16 cellular contexts compared by ENCODE assay signal in genomic region chr3:16494906-16495580, GRCh38. TPM values are rescaled to one million over a fixed set of nuclear protein-coding genes. Genes with fewer than 3 reads are reported as not detected.
DNase-seq lines count a peak whose midpoint lies in the region; ATAC-seq and TF ChIP-seq lines count a peak whose summit lies in the region.
"Had no signal": no experiment of that assay in that cellular context is flagged by ENCODE, and none has a peak within 500 bp of the region (broad histone marks: within the 10 kb centered on the region; RNA-seq: fewer than 3 reads in every experiment).

No MANE protein-coding gene starts in this region.

- no peaks in the 10 kb centered on the region for H3K9me3 ChIP-seq in CD4-positive, CD25-positive, alpha-beta regulatory T cell (ENCODE audit: control insufficient read depth in 2 of 2, low read length in 2 of 2)
- H3K9me3 ChIP-seq: heart left ventricle had no signal

- no peak overlapping the region for H3K4me3 ChIP-seq in CD4-positive, CD25-positive, alpha-beta regulatory T cell (ENCODE audit: low read depth, low read length)
- H3K4me3 ChIP-seq: lung had no signal

- peaks cover 49% of the 10 kb centered on the region for H3K4me1 ChIP-seq in CD4-positive, CD25-positive, alpha-beta regulatory T cell (ENCODE audit: control insufficient read depth, insufficient read depth, low read length, poor library complexity, severe bottlenecking)

- H3K9me3 Mint-ChIP-seq in CD4-positive, CD25-positive, alpha-beta regulatory T cell: peaks cover 0 to 1% (median 0%) of the 10 kb centered on the region in 7 donors
- H3K9me3 Mint-ChIP-seq in HFFc6 (no peaks in the 10 kb centered on the region), naive B cell (no peaks in the 10 kb centered on the region)
- H3K9me3 Mint-ChIP-seq: CD8-positive, alpha-beta T cell had no signal

- H3K27ac Mint-ChIP-seq in CD4-positive, CD25-positive, alpha-beta regulatory T cell: peak overlapping the region; percentile 48 to 78 (median 77)
- H3K27ac Mint-ChIP-seq in HFFc6: peak overlapping the region; percentile 48
- H3K27ac Mint-ChIP-seq in naive B cell: peak overlapping the region in 4 of 6 donors; percentile 34 to 95 (median 44)

- no peak for ATAC-seq in CD4-positive, CD25-positive, alpha-beta regulatory T cell (ENCODE audit: low read depth in 2 of 2)
- ATAC-seq in naive B cell (ENCODE audit: low read depth in 2 of 2): no peak
- no peak for ATAC-seq in GM21786 (IDR thresholded peaks at IDR 0.05; ENCODE audit: unreplicated experiment)
- no peak for ATAC-seq in GM18511 (IDR thresholded peaks at IDR 0.05; ENCODE audit: unreplicated experiment)

- H3K27ac ChIP-seq in CD4-positive, CD25-positive, alpha-beta regulatory T cell (ENCODE audit: insufficient read depth, low read length, poor library complexity, severe bottlenecking): no peak overlapping the region

- no peak for DNase-seq in CD4-positive, CD25-positive, alpha-beta regulatory T cell
- DNase-seq in HFFc6 (peak; percentile 60), amniotic epithelial cell (ENCODE audit: low read depth) (peak; percentile 50), naive B cell (no peak), NCI-H524 (lab: John Stamatoyannopoulos, UW) (no peak)
- DNase-seq in stimulated activated CD4-positive, alpha-beta T cell treated with anti-CD3 and anti-CD28 coated beads, Interleukin-4, amount 100 ng/mL, for 4 hours: no peak
- DNase-seq: CD8-positive, alpha-beta T cell; effector memory CD4-positive, alpha-beta T cell; heart left ventricle; KBM-7; NCI-H1694; stimulated activated CD4-positive, alpha-beta T cell treated with anti-CD3 and anti-CD28 coated beads, Interleukin-1b, Interleukin-23, amount 100 ng/mL, for 48 hours; stimulated activated naive CD4-positive, alpha-beta T cell treated with Interleukin-2 at 50 U/mL for 16 hours had no signal

- no peak for TF ChIP-seq CTCF in HFFc6 (IDR thresholded peaks at IDR 0.05)

- H3K36me3 ChIP-seq in CD4-positive, CD25-positive, alpha-beta regulatory T cell (ENCODE audit: control insufficient read depth, insufficient read depth, low read length): peaks cover 33% of the 10 kb centered on the region

- H3K4me3 Mint-ChIP-seq in CD4-positive, CD25-positive, alpha-beta regulatory T cell: peak overlapping the region in 3 of 4 donors; percentile 36 to 74 (median 55)
- H3K4me3 Mint-ChIP-seq in HFFc6 (peak overlapping the region; percentile 10; the same call in 1 of the 2 replicates), naive B cell (peak overlapping the region in 5 of 8 donors; percentile 3 to 63 (median 51))
- H3K4me3 Mint-ChIP-seq: CD8-positive, alpha-beta T cell had no signal

- no peaks in the 10 kb centered on the region for H3K27me3 ChIP-seq in CD4-positive, CD25-positive, alpha-beta regulatory T cell (ENCODE audit: control insufficient read depth, insufficient read depth, low read length)
- H3K27me3 ChIP-seq: heart left ventricle had no signal

- peaks cover 39% of the 10 kb centered on the region for H3K36me3 Mint-ChIP-seq in CD4-positive, CD25-positive, alpha-beta regulatory T cell
- H3K36me3 Mint-ChIP-seq in HFFc6 (ENCODE audit: low read depth) (peaks cover 50% of the 10 kb centered on the region), naive B cell (peaks cover 33 to 35% of the 10 kb centered on the region in 2 donors)

- no peaks in the 10 kb centered on the region for H3K27me3 Mint-ChIP-seq in CD4-positive, CD25-positive, alpha-beta regulatory T cell
- H3K27me3 Mint-ChIP-seq in HFFc6 (ENCODE audit: insufficient read depth) (peaks cover 2% of the 10 kb centered on the region; the same call in 1 of the 2 replicates), naive B cell (no peaks in the 10 kb centered on the region)

- peaks cover 42 to 79% (median 64%) of the 10 kb centered on the region in 4 donors for H3K4me1 Mint-ChIP-seq in CD4-positive, CD25-positive, alpha-beta regulatory T cell
- peaks cover 45% of the 10 kb centered on the region for H3K4me1 Mint-ChIP-seq in HFFc6 (ENCODE audit: low read depth)
- H3K4me1 Mint-ChIP-seq in naive B cell: peaks cover 51 to 72% (median 68%) of the 10 kb centered on the region in 3 donors

RNA-seq across cellular contexts. Expression of gene RFTN1, which starts 18.5 kb away (rescaled TPM):
- 110 TPM for total RNA-seq in CD4-positive, CD25-positive, alpha-beta regulatory T cell
- polyA plus RNA-seq in CD4-positive, CD25-positive, alpha-beta regulatory T cell: 100 to 1,000 TPM in 2 of 4 donors, 10 to 100 TPM in 2; 87.1 to 111 (median 97.5) TPM
- 10 to 100 TPM; 53.4 to 62.4 (median 57.4) TPM for total RNA-seq in HFFc6 (2021; fragmentation: NEBNext Ultra II Directional; extraction: Animal tissue kit (Norgen Biotek cat#: 25700))
- 100 to 1,000 TPM in 3 of 6 donors, 10 to 100 TPM in 3; 63.0 to 147 (median 106) TPM for polyA plus RNA-seq in naive B cell (ENCODE audit: low read depth in 6 of 6)

Comparison
In these comparisons a context has a peak if more than half of its experiments do, and no peak if none do; other contexts are left out.
1. DNase-seq: peak in HFFc6 (single experiment) and amniotic epithelial cell (single experiment); none in CD4-positive, CD25-positive, alpha-beta regulatory T cell (0 of 3), naive B cell (single experiment), NCI-H524 (0 of 2) and stimulated activated CD4-positive, alpha-beta T cell treated with anti-CD3 and anti-CD28 coated beads, Interleukin-4, amount 100 ng/mL, for 4 hours (0 of 2).
2. Peak in every context shown above with its lines, with median percentiles within 50 percentile points of each other: H3K27ac Mint-ChIP-seq and H3K4me3 Mint-ChIP-seq.